8 cellular contexts compared by ENCODE assay signal in genomic region chr6:107488875-107489635, GRCh38. TPM values are rescaled to one million over a fixed set of nuclear protein-coding genes. Genes with fewer than 3 reads are reported as not detected.
DNase-seq lines count a peak whose midpoint lies in the region; ATAC-seq, FAIRE-seq and TF ChIP-seq lines count a peak whose summit lies in the region.

No MANE protein-coding gene starts in this region.

- H3K36me3 ChIP-seq in PC-3 (ENCODE audit: low read depth, low read length) (no peaks in the 10 kb centered on the region), K562 (ENCODE audit: control insufficient read depth, insufficient read depth, low read length) (no peaks in the 10 kb centered on the region), iPS-18a (ENCODE audit: control insufficient read depth, low read depth, low read length) (no peaks in the 10 kb centered on the region), sigmoid colon (no peaks in the 10 kb centered on the region)

- no peak for TF ChIP-seq CTCF in PC-3 (conservative IDR thresholded peaks at IDR 0.05; ENCODE audit: low read depth, low read length)
- TF ChIP-seq CTCF in K562 (IDR thresholded peaks at IDR 0.05 in 2 of 3, conservative IDR thresholded peaks at IDR 0.05 in 1 of 3; ENCODE audit: insufficient read depth in 2 of 3, low read depth in 1 of 3, low read length in 3 of 3): no peak
- TF ChIP-seq CTCF in sigmoid colon (IDR thresholded peaks at IDR 0.05): no peak

- in situ Hi-C loops in K562 (cut with MboI): no loop called here

- H3K4me2 ChIP-seq in PC-3 (ENCODE audit: low read length) (peak overlapping the region; percentile 80), K562 (ENCODE audit: insufficient read depth, low read length) (0 out of 2 replicates have a peak overlapping the region, but pooled peaks have one; percentile 9)

- no peak for TF ChIP-seq RAD21 in K562 (CRISPR knock-in tag; conservative IDR thresholded peaks at IDR 0.05 in 1 of 2, IDR thresholded peaks at IDR 0.05 in 1 of 2)

- H3K4me1 ChIP-seq in PC-3 (ENCODE audit: insufficient read depth, low read length): no peaks in the 10 kb centered on the region
- peaks cover 0 to 31% of the 10 kb centered on the region in 2 experiments; a peak in 3 of 5 replicates for H3K4me1 ChIP-seq in K562 (replicated peaks in 1 of 2; ENCODE audit: control insufficient read depth in 2 of 2, insufficient read depth in 2 of 2, low read length in 2 of 2)
- H3K4me1 ChIP-seq in iPS-18a (ENCODE audit: control insufficient read depth, low read depth, low read length): peaks cover 30% of the 10 kb centered on the region
- H3K4me1 ChIP-seq in sigmoid colon: peaks cover 0 to 31% (median 17%) of the 10 kb centered on the region in 4 donors

- POLR2A ChIA-PET in PC-3 (lab: Charles Lee; ENCODE audit: unreplicated experiment) (interaction anchor here (0.7 kb wide), 1 partner anchor 168 kb away, joined by 11 read pairs; no protein-coding TSS in a partner anchor), K562 (lab: Yijun Ruan, JAX) (interaction anchor here (1.0 to 1.1 kb wide), 2 partner anchors 9 to 30 kb away, joined by 3 read pairs; partner anchors contain the start of gene PDSS2)

- H3K4me3 ChIP-seq in PC-3 (ENCODE audit: low read length): peak overlapping the region; percentile 60
- H3K4me3 ChIP-seq in K562: peak overlapping the region; percentile 30; the same call in 1 of the 2 replicates
- peak overlapping the region; percentile 66 for H3K4me3 ChIP-seq in iPS-18a (ENCODE audit: low read length)
- peak overlapping the region; percentile 77 to 86 (median 82) for H3K4me3 ChIP-seq in sigmoid colon

- TF ChIP-seq EP300 in K562 (IDR thresholded peaks at IDR 0.05; ENCODE audit: low read length): no peak
- TF ChIP-seq EP300 in sigmoid colon (IDR thresholded peaks at IDR 0.05): no peak

- ATAC-seq in GM19395 (IDR thresholded peaks at IDR 0.05; ENCODE audit: unreplicated experiment) (peak; percentile 24), PC-3 (no peak), K562 (peak; percentile 40), GM21786 (IDR thresholded peaks at IDR 0.05; ENCODE audit: unreplicated experiment) (no peak)

- intact Hi-C loops in PC-3 (cut with micrococcal nuclease) (no loop called here), K562 (cut with micrococcal nuclease) (no loop called here), sigmoid colon (cut with DNase I) (loop anchor here (5.0 kb wide), 1 partner anchor 468 kb away; the partner anchor contains the start of gene SEC63)

- no TSS peak for BruUV-seq in PC-3 (replicated peaks; lab: Mats Ljungman, UMichigan)
- no TSS peak for BruUV-seq in K562 (replicated peaks; lab: Mats Ljungman, UMichigan)

- H3K27me3 ChIP-seq in PC-3 (ENCODE audit: low read length) (peaks cover 56% of the 10 kb centered on the region), K562 (ENCODE audit: control insufficient read depth in 2 of 2, insufficient read depth in 2 of 2, low read length in 2 of 2) (peaks cover 59 to 67% of the 10 kb centered on the region in 2 experiments), iPS-18a (ENCODE audit: control insufficient read depth, insufficient read depth, low read length) (peaks cover 64% of the 10 kb centered on the region), sigmoid colon (peaks cover 0 to 6% (median 0%) of the 10 kb centered on the region in 3 donors)

- no peaks in the 10 kb centered on the region for H3K9me3 ChIP-seq in PC-3 (ENCODE audit: low read length)
- no peaks in the 10 kb centered on the region for H3K9me3 ChIP-seq in K562 (replicated peaks; ENCODE audit: control insufficient read depth, insufficient read depth, low read depth, low read length)
- H3K9me3 ChIP-seq in iPS-18a (ENCODE audit: control insufficient read depth, low read depth, low read length): no peaks in the 10 kb centered on the region
- no peaks in the 10 kb centered on the region for H3K9me3 ChIP-seq in sigmoid colon

- 3% methylated on average over 35 of the region's 51 CpGs for WGBS in K562 (ENCODE audit: insufficient coverage, low coverage, missing lambda C conversion rate)
- WGBS in sigmoid colon, 2 donors: 1% methylated on average over 51 of the region's 51 CpGs

- no peak overlapping the region for H3K9ac ChIP-seq in PC-3 (ENCODE audit: low read length)
- H3K9ac ChIP-seq in K562 (ENCODE audit: insufficient read depth in 1 of 2, low read depth in 2 of 2, low read length in 2 of 2): peak overlapping the region in 1 of 2 experiments; percentile 61; a peak in 1 of 4 replicates
- no peak overlapping the region for H3K9ac ChIP-seq in iPS-18a (ENCODE audit: low read length)

- H2AFZ ChIP-seq in PC-3 (ENCODE audit: low read length) (peak overlapping the region; percentile 73; the same call in 1 of the 2 replicates), K562 (ENCODE audit: low read depth, low read length) (peak overlapping the region; percentile 56; the same call in 1 of the 2 replicates)

- H3K9me2 ChIP-seq in PC-3 (replicated peaks; ENCODE audit: low read length): no peaks in the 10 kb centered on the region

- H3K9me1 ChIP-seq in K562 (ENCODE audit: control insufficient read depth, insufficient read depth, low read length): no peaks in the 10 kb centered on the region

- no peaks in the 10 kb centered on the region for H3F3A ChIP-seq in PC-3 (ENCODE audit: low read length, unreplicated experiment)

- H3K27ac ChIP-seq in PC-3 (ENCODE audit: low read length) (no peak overlapping the region), K562 (ENCODE audit: extremely low read depth, low read depth, low read length) (no peak overlapping the region), iPS-18a (ENCODE audit: low read length) (no peak overlapping the region), sigmoid colon (peak overlapping the region; percentile 88 to 95 (median 92))

- TF ChIP-seq POLR2A in K562 (conservative IDR thresholded peaks at IDR 0.05) (no peak), sigmoid colon (IDR thresholded peaks at IDR 0.05) (no peak)

- H3K79me2 ChIP-seq in PC-3 (ENCODE audit: low read length): no peaks in the 10 kb centered on the region
- H3K79me2 ChIP-seq in K562 (ENCODE audit: control insufficient read depth, insufficient read depth, low read length): no peaks in the 10 kb centered on the region

- CTCF ChIA-PET in PC-3 (lab: Charles Lee) (interaction anchor here (0.6 kb wide), 1 partner anchor 173 kb away, joined by 6 read pairs; no protein-coding TSS in a partner anchor), K562 (lab: Yijun Ruan, JAX; ENCODE audit: low intra/inter-chr PET ratio) (no interaction called here)

- DNase-seq in AG20443 (ENCODE audit: low spot score) (peak; percentile 54), PC-3 (no peak), K562 (ENCODE audit: extremely low read depth in 1 of 4, low spot score in 3 of 4) (peak; percentile 25 to 32 (median 30)), sigmoid colon (peak; percentile 77), glomerular visceral epithelial cell (ENCODE audit: extremely low spot score) (no peak)

- FAIRE-seq in K562 (lab: Jason Lieb, UNC): no peak

- H4K20me1 ChIP-seq in PC-3 (ENCODE audit: low read length) (no peaks in the 10 kb centered on the region), K562 (replicated peaks; ENCODE audit: control insufficient read depth, insufficient read depth, low read length) (no peaks in the 10 kb centered on the region)

TF ChIP-seq in K562, 482 proteins besides CTCF, POLR2A, EP300 and RAD21 (continues in another document):
- TF ChIP-seq SPI1 (IDR thresholded peaks at IDR 0.05; ENCODE audit: borderline replicate concordance, low read depth, low read length): no peak
- peak; percentile 45 for TF ChIP-seq CBFA2T3 (IDR thresholded peaks at IDR 0.05)
- TF ChIP-seq NELFE (IDR thresholded peaks at IDR 0.05; ENCODE audit: insufficient read depth, insufficient read length): no peak

RNA-seq across cellular contexts. Expression of gene SOBP, which starts 0.9 kb away (rescaled TPM):
- 0.15 and 0.17 TPM in 2 replicates for total RNA-seq in PC-3 (2014; rRNA removed)
- not detected in 2 replicates for total RNA-seq in K562 (2011; cell fraction: chromatin; rRNA removed; ENCODE audit: low replicate concordance)
- total RNA-seq in K562 (2011; cell fraction: nucleolus; rRNA removed): not detected in 2 replicates
- total RNA-seq in K562 (2011; cell fraction: nucleoplasm; rRNA removed): not detected in 2 replicates
- not detected in 2 replicates for total RNA-seq in K562 (2014; rRNA removed)
- total RNA-seq in K562 (2014; rRNA removed; fragmentation: Illumina TruSeq; extraction: Trizol): not detected in 2 replicates
- not detected in 2 replicates for total RNA-seq in K562 (2015; rRNA removed; fragmentation: Illumina TruSeq; extraction: Trizol)
- 0.16 TPM in 1 of 2 replicates, not detected in the other for total RNA-seq in K562 (2021)
- polyA plus RNA-seq in K562 (2011; rRNA removed): not detected in 2 replicates
- polyA plus RNA-seq in K562 (2011; cell fraction: cytosol; rRNA removed): not detected in 2 replicates
- not detected in 2 replicates for polyA plus RNA-seq in K562 (2011; cell fraction: nucleus; rRNA removed)
- polyA plus RNA-seq in K562 (2012): not detected in 2 replicates
- not detected in 2 replicates for polyA plus RNA-seq in K562 (2014; fragmentation: Illumina TruSeq; extraction: Trizol)
- not detected for polyA plus RNA-seq in K562 (2014; fragmentation: Nextera tagmentation; extraction: Ambion mirVana)
- not detected in 2 replicates for polyA plus RNA-seq in K562 (2014; rRNA removed)
- not detected in 2 replicates for polyA minus RNA-seq in K562 (2011; rRNA and poly(A)+ RNA removed)
- polyA minus RNA-seq in K562 (2011; cell fraction: cytosol; rRNA and poly(A)+ RNA removed): not detected in 2 replicates
- not detected in 2 replicates for polyA minus RNA-seq in K562 (2011; cell fraction: nucleus; rRNA and poly(A)+ RNA removed)
- total RNA-seq in sigmoid colon: 10 to 100 TPM; 16.8 to 38.5 (median 22.8) TPM
- polyA plus RNA-seq in sigmoid colon: 1 to 10 TPM; 1.2 to 2.4 (median 1.8) TPM

RNA-seq across cellular contexts. Expression of gene PDSS2, which starts 29.7 kb away (rescaled TPM):
- 5.4 and 6.6 TPM in 2 replicates for total RNA-seq in PC-3 (2014; rRNA removed)
- total RNA-seq in K562 (2011; cell fraction: chromatin; rRNA removed; ENCODE audit: low replicate concordance): 22.5 and 28.8 TPM in 2 replicates
- 22.5 and 23.5 TPM in 2 replicates for total RNA-seq in K562 (2011; cell fraction: nucleolus; rRNA removed)
- 37.7 and 47.8 TPM in 2 replicates for total RNA-seq in K562 (2011; cell fraction: nucleoplasm; rRNA removed)
- total RNA-seq in K562 (2014; rRNA removed): 5.8 and 8.3 TPM in 2 replicates
- 10.9 and 11.9 TPM in 2 replicates for total RNA-seq in K562 (2014; rRNA removed; fragmentation: Illumina TruSeq; extraction: Trizol)
- total RNA-seq in K562 (2015; rRNA removed; fragmentation: Illumina TruSeq; extraction: Trizol): 10.7 and 12.0 TPM in 2 replicates
- 13.0 and 13.8 TPM in 2 replicates for total RNA-seq in K562 (2021)
- polyA plus RNA-seq in K562 (2011; rRNA removed): 14.8 and 17.6 TPM in 2 replicates
- polyA plus RNA-seq in K562 (2011; cell fraction: cytosol; rRNA removed): 14.9 and 16.0 TPM in 2 replicates
- 13.6 and 13.7 TPM in 2 replicates for polyA plus RNA-seq in K562 (2011; cell fraction: nucleus; rRNA removed)
- polyA plus RNA-seq in K562 (2012): 9.6 and 11.8 TPM in 2 replicates
- polyA plus RNA-seq in K562 (2014; fragmentation: Illumina TruSeq; extraction: Trizol): 9.0 and 11.6 TPM in 2 replicates
- 10 to 100 TPM; 16.9 to 21.1 TPM for polyA plus RNA-seq in K562 (2014; fragmentation: Nextera tagmentation; extraction: Ambion mirVana)
- 9.9 and 11.7 TPM in 2 replicates for polyA plus RNA-seq in K562 (2014; rRNA removed)
- polyA minus RNA-seq in K562 (2011; rRNA and poly(A)+ RNA removed): 13.6 and 13.9 TPM in 2 replicates
- 8.3 and 10.1 TPM in 2 replicates for polyA minus RNA-seq in K562 (2011; cell fraction: cytosol; rRNA and poly(A)+ RNA removed)
- polyA minus RNA-seq in K562 (2011; cell fraction: nucleus; rRNA and poly(A)+ RNA removed): 20.5 and 25.9 TPM in 2 replicates
- total RNA-seq in sigmoid colon: 10 to 100 TPM in 1 of 4 donors, 1 to 10 TPM in 3; 9.4 to 11.1 (median 9.6) TPM
- 10 to 100 TPM; 13.8 to 18.5 (median 13.8) TPM for polyA plus RNA-seq in sigmoid colon

Comparison
In these comparisons a context has a peak if more than half of its experiments do, and no peak if none do; other contexts are left out.
1. DNase-seq: peak in AG20443 (single experiment), K562 (4 of 4) and sigmoid colon (single experiment); none in PC-3 (single experiment) and glomerular visceral epithelial cell (single experiment).
2. ATAC-seq: peak in GM19395 (single experiment) and K562 (single experiment); none in PC-3 (single experiment) and GM21786 (single experiment).
3. H3K27ac ChIP-seq: peak in sigmoid colon (4 of 4); none in PC-3 (single experiment), K562 (single experiment) and iPS-18a (single experiment).
4. H3K4me3 ChIP-seq: peak in every context shown above with its lines; median percentile 82 in sigmoid colon; 66 in iPS-18a; 60 in PC-3; 30 in K562.
5. RNA of gene SOBP, which starts 0.9 kb away (total RNA-seq): 16.8 to 38.5 TPM in sigmoid colon; 0.15 to 0.17 TPM in PC-3 and 0.16 TPM in K562; every median in the first group is over 10 times any median in the second.